8 cellular contexts compared by ENCODE assay signal in genomic region chr3:50227390-50228183, GRCh38. TPM values are rescaled to one million over a fixed set of nuclear protein-coding genes. Genes with fewer than 3 reads are reported as not detected.
DNase-seq lines count a peak whose midpoint lies in the region; FAIRE-seq and TF ChIP-seq lines count a peak whose summit lies in the region.

No MANE protein-coding gene starts in this region.

- H3K4me2 ChIP-seq in Loucy (ENCODE audit: low read depth, low read length, poor library complexity, severe bottlenecking) (peak overlapping the region; percentile 97), neural progenitor cell (peak overlapping the region; percentile 92)

- H3K4me3 ChIP-seq in Loucy (ENCODE audit: low read length, poor library complexity, severe bottlenecking), result peak overlapping the region; percentile 91
- peak overlapping the region; percentile 75 for H3K4me3 ChIP-seq in fibroblast of villous mesenchyme (ENCODE audit: low read depth, low read length)
- H3K4me3 ChIP-seq in neural progenitor cell, result peak overlapping the region; percentile 67

- H3K9me2 ChIP-seq in Loucy (replicated peaks; ENCODE audit: low read depth, low read length), result no peaks in the 10 kb centered on the region

- no peaks in the 10 kb centered on the region for H3K36me3 ChIP-seq in ES-I3 (ENCODE audit: insufficient read depth, low read length)
- H3K36me3 ChIP-seq in Loucy (ENCODE audit: insufficient read depth, low read length), result no peaks in the 10 kb centered on the region
- H3K36me3 ChIP-seq in neural progenitor cell, result no peaks in the 10 kb centered on the region

- H3K4me1 Mint-ChIP-seq in neural progenitor cell, result peaks cover 57% of the 10 kb centered on the region

- CTCF ChIA-PET in RWPE1 (lab: Yijun Ruan, JAX), result interaction anchor here (0.7 to 3.3 kb wide), 12 partner anchors 9 to 47 kb away, joined by 3 to 45 read pairs (median 5); partner anchors contain the start of genes GNAI2 and GNAT1

- H3K79me2 ChIP-seq in Loucy (ENCODE audit: insufficient read depth, low read length), result no peaks in the 10 kb centered on the region
- H3K79me2 ChIP-seq in neural progenitor cell (ENCODE audit: low read depth), result no peaks in the 10 kb centered on the region

- peak overlapping the region; percentile 94 for H3K27ac ChIP-seq in RWPE1
- peak overlapping the region; percentile 90 for H3K27ac ChIP-seq in neural progenitor cell

- H3K27ac Mint-ChIP-seq in neural progenitor cell, result peak overlapping the region; percentile 96

- H3F3A ChIP-seq in Loucy (ENCODE audit: low read depth), result no peaks in the 10 kb centered on the region
- H3F3A ChIP-seq in neural progenitor cell (ENCODE audit: low read depth), result peaks cover 14% of the 10 kb centered on the region

- H3K9ac ChIP-seq in ES-I3 (ENCODE audit: low read depth, low read length) (peak overlapping the region; percentile 78), Loucy (ENCODE audit: low read depth, low read length, poor library complexity, severe bottlenecking) (peak overlapping the region; percentile 89), neural progenitor cell (peak overlapping the region; percentile 23)

- peak; percentile 95 for DNase-seq in H54 (ENCODE audit: insufficient read length, low spot score)
- peak; percentile 88 for DNase-seq in RWPE1 (ENCODE audit: low spot score)
- peak; percentile 86 for DNase-seq in activated T-helper 9 cell treated with anti-CD3 and anti-CD28 coated beads, Interleukin-2, amount 50 U/mL, for 16 hours (ENCODE audit: low read depth)
- DNase-seq in fibroblast of villous mesenchyme (ENCODE audit: low read depth), result peak; percentile 84
- DNase-seq in neural progenitor cell (ENCODE audit: low spot score), result peak; percentile 97
- DNase-seq in stromal cell of bone marrow (ENCODE audit: low read depth), result peak; percentile 80

- no peak for FAIRE-seq in H54 (lab: Jason Lieb, UNC)

- peaks cover 13% of the 10 kb centered on the region for H3K27me3 Mint-ChIP-seq in neural progenitor cell (ENCODE audit: insufficient read depth, low read depth)

- H3K4me1 ChIP-seq in ES-I3 (ENCODE audit: insufficient read depth, low read length) (peaks cover 10% of the 10 kb centered on the region), Loucy (ENCODE audit: insufficient read depth, low read length, poor library complexity, severe bottlenecking) (peaks cover 13% of the 10 kb centered on the region), neural progenitor cell (peaks cover 28% of the 10 kb centered on the region)

- H3K27me3 ChIP-seq in Loucy (ENCODE audit: insufficient read depth, low read length, poor library complexity, severe bottlenecking) (no peaks in the 10 kb centered on the region), neural progenitor cell (peaks cover 16% of the 10 kb centered on the region)

- peaks cover 3% of the 10 kb centered on the region for H3K36me3 Mint-ChIP-seq in neural progenitor cell

- H3K4me3 Mint-ChIP-seq in neural progenitor cell, result peak overlapping the region; percentile 91

- no peaks in the 10 kb centered on the region for H3K9me3 ChIP-seq in ES-I3 (ENCODE audit: control insufficient read depth, insufficient read depth, low read length)
- no peaks in the 10 kb centered on the region for H3K9me3 ChIP-seq in Loucy (ENCODE audit: insufficient read depth, low read depth, low read length)
- no peaks in the 10 kb centered on the region for H3K9me3 ChIP-seq in neural progenitor cell (ENCODE audit: low read depth)

- no peaks in the 10 kb centered on the region for H4K20me1 ChIP-seq in Loucy (ENCODE audit: insufficient read depth, low read length, poor library complexity, severe bottlenecking)
- no peaks in the 10 kb centered on the region for H4K20me1 ChIP-seq in neural progenitor cell (ENCODE audit: low read depth)

- H2AFZ ChIP-seq in Loucy (ENCODE audit: low read length), result peak overlapping the region; percentile 95
- H2AFZ ChIP-seq in neural progenitor cell (replicated peaks), result peak overlapping the region; percentile 75

- no peaks in the 10 kb centered on the region for H3K9me3 Mint-ChIP-seq in neural progenitor cell

- peak; percentile 26 for TF ChIP-seq POLR2A in H54 (IDR thresholded peaks at IDR 0.05; ENCODE audit: low read depth, low read length)

- POLR2A ChIA-PET in RWPE1 (lab: Yijun Ruan, JAX; ENCODE audit: low non-redundant PET), result interaction anchor here (1.1 kb wide), 1 partner anchor 11 kb away, joined by 3 read pairs; no protein-coding TSS in a partner anchor

- TF ChIP-seq CTCF in Loucy (conservative IDR thresholded peaks at IDR 0.05; ENCODE audit: low read length) (peak; percentile 67), RWPE1 (conservative IDR thresholded peaks at IDR 0.05; ENCODE audit: low read depth) (peak; percentile 94), fibroblast of villous mesenchyme (IDR thresholded peaks at IDR 0.05; ENCODE audit: insufficient read depth, low read depth, low read length) (peak; percentile 74), neural progenitor cell (IDR thresholded peaks at IDR 0.05) (peak; percentile 79)

RNA-seq across cellular contexts. Expression of gene GNAI2, which starts 8.4 kb away (rescaled TPM):
- total RNA-seq in fibroblast of villous mesenchyme, result 265 and 297 TPM in 2 replicates
- 249 and 321 TPM in 2 replicates for total RNA-seq in neural progenitor cell (ENCODE audit: low replicate concordance)

RNA-seq across cellular contexts. Expression of gene SLC38A3, which starts 22.5 kb away (rescaled TPM):
- total RNA-seq in fibroblast of villous mesenchyme, result not detected in 2 replicates
- total RNA-seq in neural progenitor cell (ENCODE audit: low replicate concordance), result 0.17 and 0.77 TPM in 2 replicates

RNA-seq across cellular contexts. Expression of gene GNAT1, which starts 36.2 kb away (rescaled TPM):
- total RNA-seq in fibroblast of villous mesenchyme, result not detected in 2 replicates
- total RNA-seq in neural progenitor cell (ENCODE audit: low replicate concordance), result 0.03 TPM in 1 of 2 replicates, not detected in the other

RNA-seq across cellular contexts. Expression of gene SEMA3B, which starts 41.4 kb away (rescaled TPM):
- total RNA-seq in fibroblast of villous mesenchyme (7.4 and 23.3 TPM in 2 replicates), neural progenitor cell (ENCODE audit: low replicate concordance) (0.80 and 8.6 TPM in 2 replicates)

RNA-seq across cellular contexts. Expression of gene LSMEM2, which starts 51.3 kb away (rescaled TPM):
- total RNA-seq in fibroblast of villous mesenchyme, result not detected in 2 replicates
- total RNA-seq in neural progenitor cell (ENCODE audit: low replicate concordance), result 0.37 TPM in 1 of 2 replicates, not detected in the other

Comparison
In these comparisons a context has a peak if more than half of its experiments do, and no peak if none do; other contexts are left out.
1. Peak in every context shown above with its lines: DNase-seq, H3K4me3 ChIP-seq and H3K27ac ChIP-seq.
2. H3K9ac ChIP-seq: peak in every context shown above with its lines; median percentile 89 in Loucy; 78 in ES-I3; 23 in neural progenitor cell.